9 cellular contexts compared by ENCODE assay signal in the genomic region with DNA sequence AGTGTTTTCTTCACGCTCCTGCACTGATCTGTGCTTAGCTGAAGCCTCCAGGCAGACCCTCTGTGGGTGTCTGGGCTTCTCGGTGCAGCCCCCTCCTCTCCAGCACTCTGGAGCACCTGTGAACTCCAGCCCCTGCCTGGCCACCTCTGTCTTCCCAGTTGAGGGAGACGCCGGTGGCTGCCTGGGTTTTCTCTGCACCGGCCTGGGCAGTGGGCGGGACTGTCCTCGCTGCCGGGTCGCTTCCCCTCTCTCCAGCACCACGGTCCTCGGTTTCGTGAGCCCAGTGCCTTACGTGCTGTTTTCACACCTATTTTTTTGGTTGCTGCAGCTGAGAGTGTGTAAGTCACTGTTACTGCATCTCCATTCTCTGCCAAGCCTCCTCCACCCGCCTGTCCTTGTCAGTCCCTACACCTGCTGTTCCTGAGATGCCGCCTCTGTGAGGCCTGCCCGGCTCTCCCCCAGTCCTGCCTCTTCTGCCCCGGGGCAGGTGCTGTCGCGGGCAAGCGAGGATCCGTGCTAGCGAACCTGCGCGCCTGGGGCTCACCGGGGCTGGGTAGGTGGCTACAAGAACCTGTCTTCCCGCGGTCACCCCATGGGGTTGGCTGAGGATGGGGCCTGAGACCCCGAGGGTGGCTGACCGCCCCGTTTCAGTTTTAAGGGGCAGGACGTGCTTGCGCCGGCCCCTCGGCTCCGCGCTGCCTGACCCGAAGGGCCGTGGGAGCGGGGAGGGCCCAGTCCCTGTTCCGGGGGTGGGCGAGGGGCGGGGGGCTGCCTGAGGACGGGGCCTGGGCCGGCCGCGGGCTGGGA. TPM values are rescaled to one million over a fixed set of nuclear protein-coding genes. Genes with fewer than 3 reads are reported as not detected.
DNase-seq lines count a peak whose midpoint lies in the region; TF ChIP-seq lines count a peak whose summit lies in the region.
"Had no signal": no experiment of that assay in that cellular context is flagged by ENCODE, and none has a peak within 500 bp of the region (broad histone marks: within the 10 kb centered on the region; RNA-seq: fewer than 3 reads in every experiment).

No MANE protein-coding gene starts in this region.

- peaks cover 0 to 31% of the 10 kb centered on the region in 2 donors for H3K4me1 ChIP-seq in right atrium auricular region
- peaks cover 10 to 21% (median 20%) of the 10 kb centered on the region in 3 donors for H3K4me1 ChIP-seq in skeletal muscle tissue (ENCODE audit: control insufficient read depth in 3 of 3, insufficient read depth in 3 of 3, low read length in 3 of 3)

- no peak overlapping the region for H3K27ac Mint-ChIP-seq in activated T-helper 2 cell treated with anti-CD3 and anti-CD28 coated beads, Interferon-gamma antibody, Interleukin-2, Interleukin-4, amounts not matched to agents 10 μg/mL and 5 μg/mL and 100 μg/mL, durations not matched to agents 14 hours and 24 hours and 36 hours

- peak overlapping the region; percentile 72 for H3K4me3 ChIP-seq in GM12865 (ENCODE audit: low read depth, low read length)
- peak overlapping the region; percentile 48 to 76 for H3K4me3 ChIP-seq in right atrium auricular region
- peak overlapping the region; percentile 66 to 81 (median 76) for H3K4me3 ChIP-seq in skeletal muscle tissue (ENCODE audit: low read length in 3 of 3)

- no peaks in the 10 kb centered on the region for H3K36me3 ChIP-seq in right atrium auricular region
- H3K36me3 ChIP-seq in skeletal muscle tissue (ENCODE audit: control insufficient read depth in 3 of 3, insufficient read depth in 3 of 3, low read length in 3 of 3) = no peaks in the 10 kb centered on the region

- peak overlapping the region; percentile 33 to 77 (median 70) for H3K9ac ChIP-seq in skeletal muscle tissue (ENCODE audit: low read depth in 1 of 3, low read length in 3 of 3)

- intact Hi-C loops in activated T-helper 2 cell treated with anti-CD3 and anti-CD28 coated beads, Interferon-gamma antibody, Interleukin-2, Interleukin-4, amounts not matched to agents 10 μg/mL and 5 μg/mL and 100 μg/mL, durations not matched to agents 14 hours and 24 hours and 36 hours (cut with micrococcal nuclease) = no loop called here

- TF ChIP-seq CTCF in GM12865 (IDR thresholded peaks at IDR 0.05; ENCODE audit: insufficient read depth, low read depth, low read length, missing control alignments) (no peak), right atrium auricular region (IDR thresholded peaks at IDR 0.05) (no peak)

- peak overlapping the region; percentile 52 for H3K4me3 Mint-ChIP-seq in activated T-helper 2 cell treated with anti-CD3 and anti-CD28 coated beads, Interferon-gamma antibody, Interleukin-2, Interleukin-4, amounts not matched to agents 10 μg/mL and 5 μg/mL and 100 μg/mL, durations not matched to agents 14 hours and 24 hours and 36 hours (ENCODE audit: low read depth)

- no peaks in the 10 kb centered on the region for H3K36me3 Mint-ChIP-seq in activated T-helper 2 cell treated with anti-CD3 and anti-CD28 coated beads, Interferon-gamma antibody, Interleukin-2, Interleukin-4, amounts not matched to agents 10 μg/mL and 5 μg/mL and 100 μg/mL, durations not matched to agents 14 hours and 24 hours and 36 hours (ENCODE audit: low read depth)

- DNase-seq in GM12865 (ENCODE audit: low read depth) = peak; percentile 34
- DNase-seq in activated T-helper 2 cell treated with anti-CD3 and anti-CD28 coated beads, Interferon-gamma antibody, Interleukin-2, Interleukin-4, amounts not matched to agents 10 μg/mL and 5 μg/mL and 100 μg/mL, durations not matched to agents 14 hours and 24 hours and 36 hours (ENCODE audit: low spot score) = peak; percentile 28
- no peak for DNase-seq in right atrium auricular region (ENCODE audit: low spot score)
- DNase-seq in NCI-H446 treated with DMSO at 0.1 percent for 48 hours (lab: John Stamatoyannopoulos, UW) = no peak
- no peak for DNase-seq in COR-L47 (lab: John Stamatoyannopoulos, UW)
- DNase-seq in NCI-H510A treated with DMSO at 0.1 percent for 48 hours (lab: John Stamatoyannopoulos, UW) = no peak

- peaks cover 9% of the 10 kb centered on the region for H3K4me1 Mint-ChIP-seq in activated T-helper 2 cell treated with anti-CD3 and anti-CD28 coated beads, Interferon-gamma antibody, Interleukin-2, Interleukin-4, amounts not matched to agents 10 μg/mL and 5 μg/mL and 100 μg/mL, durations not matched to agents 14 hours and 24 hours and 36 hours (ENCODE audit: low read depth)

- no peak for TF ChIP-seq EP300 in Ishikawa (IDR thresholded peaks at IDR 0.05; ENCODE audit: borderline replicate concordance)

- H3K27me3 Mint-ChIP-seq in activated T-helper 2 cell treated with anti-CD3 and anti-CD28 coated beads, Interferon-gamma antibody, Interleukin-2, Interleukin-4, amounts not matched to agents 10 μg/mL and 5 μg/mL and 100 μg/mL, durations not matched to agents 14 hours and 24 hours and 36 hours (ENCODE audit: low read depth) = peaks cover 32% of the 10 kb centered on the region

- H3K27me3 ChIP-seq in right atrium auricular region = no peaks in the 10 kb centered on the region
- peaks cover 33 to 38% (median 36%) of the 10 kb centered on the region in 3 donors for H3K27me3 ChIP-seq in skeletal muscle tissue (ENCODE audit: control insufficient read depth in 3 of 3, insufficient read depth in 3 of 3, low read length in 3 of 3)

- no peak overlapping the region for H3K27ac ChIP-seq in right atrium auricular region
- no peak overlapping the region for H3K27ac ChIP-seq in skeletal muscle tissue (ENCODE audit: low read depth, low read length)

- no peak for TF ChIP-seq RAD21 in Ishikawa (IDR thresholded peaks at IDR 0.05; ENCODE audit: low read depth)

- H3K9me3 Mint-ChIP-seq in activated T-helper 2 cell treated with anti-CD3 and anti-CD28 coated beads, Interferon-gamma antibody, Interleukin-2, Interleukin-4, amounts not matched to agents 10 μg/mL and 5 μg/mL and 100 μg/mL, durations not matched to agents 14 hours and 24 hours and 36 hours = peaks cover 4% of the 10 kb centered on the region

- H3K9me3 ChIP-seq in right atrium auricular region (no peaks in the 10 kb centered on the region), skeletal muscle tissue (ENCODE audit: control insufficient read depth in 3 of 3, low read length in 3 of 3) (no peaks in the 10 kb centered on the region)

TF ChIP-seq in Ishikawa, 13 proteins besides CTCF, POLR2A, EP300 and RAD21:
- TF ChIP-seq, protein P1, sequence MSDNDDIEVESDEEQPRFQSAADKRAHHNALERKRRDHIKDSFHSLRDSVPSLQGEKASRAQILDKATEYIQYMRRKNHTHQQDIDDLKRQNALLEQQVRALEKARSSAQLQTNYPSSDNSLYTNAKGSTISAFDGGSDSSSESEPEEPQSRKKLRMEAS (IDR thresholded peaks at IDR 0.05) = 0 out of 2 replicates have a peak, but pooled peaks have one; percentile 18
- TF ChIP-seq TCF12 (IDR thresholded peaks at IDR 0.05; ENCODE audit: low read depth) (no peak), FOXM1 (IDR thresholded peaks at IDR 0.05; ENCODE audit: borderline replicate concordance, low read depth) (no peak), ZBTB7A (IDR thresholded peaks at IDR 0.05; ENCODE audit: low read depth) (peak; percentile 67), CREB1 (IDR thresholded peaks at IDR 0.05; ENCODE audit: low read depth) (no peak)
- TF ChIP-seq, protein P2, sequence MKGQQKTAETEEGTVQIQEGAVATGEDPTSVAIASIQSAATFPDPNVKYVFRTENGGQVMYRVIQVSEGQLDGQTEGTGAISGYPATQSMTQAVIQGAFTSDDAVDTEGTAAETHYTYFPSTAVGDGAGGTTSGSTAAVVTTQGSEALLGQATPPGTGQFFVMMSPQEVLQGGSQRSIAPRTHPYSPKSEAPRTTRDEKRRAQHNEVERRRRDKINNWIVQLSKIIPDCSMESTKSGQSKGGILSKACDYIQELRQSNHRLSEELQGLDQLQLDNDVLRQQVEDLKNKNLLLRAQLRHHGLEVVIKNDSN (IDR thresholded peaks at IDR 0.05) = no peak

RNA-seq across cellular contexts. Expression of a gene that starts 2.4 kb away (rescaled TPM):
- total RNA-seq in activated T-helper 2 cell treated with anti-CD3 and anti-CD28 coated beads, Interferon-gamma antibody, Interleukin-2, Interleukin-4, amounts not matched to agents 10 μg/mL and 5 μg/mL and 100 μg/mL, durations not matched to agents 14 hours and 24 hours and 36 hours = 17.5 TPM in 2 replicates
- 10 to 100 TPM; 30.3 to 47.1 TPM for total RNA-seq in right atrium auricular region
- 54.3 TPM for total RNA-seq in skeletal muscle tissue

RNA-seq across cellular contexts. Expression of a gene that starts 15.8 kb away (rescaled TPM):
- 0.23 TPM in 1 of 2 replicates, not detected in the other for total RNA-seq in activated T-helper 2 cell treated with anti-CD3 and anti-CD28 coated beads, Interferon-gamma antibody, Interleukin-2, Interleukin-4, amounts not matched to agents 10 μg/mL and 5 μg/mL and 100 μg/mL, durations not matched to agents 14 hours and 24 hours and 36 hours
- total RNA-seq in right atrium auricular region = not detected
- total RNA-seq in skeletal muscle tissue = not detected
- total RNA-seq: M059J had no signal

RNA-seq across cellular contexts. Expression of a gene that starts 22.2 kb away (rescaled TPM):
- total RNA-seq in activated T-helper 2 cell treated with anti-CD3 and anti-CD28 coated beads, Interferon-gamma antibody, Interleukin-2, Interleukin-4, amounts not matched to agents 10 μg/mL and 5 μg/mL and 100 μg/mL, durations not matched to agents 14 hours and 24 hours and 36 hours = 23.6 and 25.5 TPM in 2 replicates
- total RNA-seq in right atrium auricular region (10 to 100 TPM in 1 of 2 donors, 1 to 10 TPM in 1; 8.9 to 10.2 TPM), skeletal muscle tissue (1.0 TPM)

RNA-seq across cellular contexts. Expression of a gene that starts 35.7 kb away (rescaled TPM):
- 13.0 and 14.4 TPM in 2 replicates for total RNA-seq in activated T-helper 2 cell treated with anti-CD3 and anti-CD28 coated beads, Interferon-gamma antibody, Interleukin-2, Interleukin-4, amounts not matched to agents 10 μg/mL and 5 μg/mL and 100 μg/mL, durations not matched to agents 14 hours and 24 hours and 36 hours
- total RNA-seq in right atrium auricular region (1 to 10 TPM; 3.1 to 4.8 TPM), skeletal muscle tissue (2.1 TPM)

Comparison
In these comparisons a context has a peak if more than half of its experiments do, and no peak if none do; other contexts are left out.
1. DNase-seq: peak in GM12865 (single experiment) and activated T-helper 2 cell treated with anti-CD3 and anti-CD28 coated beads, Interferon-gamma antibody, Interleukin-2, Interleukin-4, amounts not matched to agents 10 μg/mL and 5 μg/mL and 100 μg/mL, durations not matched to agents 14 hours and 24 hours and 36 hours (single experiment); none in right atrium auricular region (single experiment), NCI-H446 treated with DMSO at 0.1 percent for 48 hours (single experiment), COR-L47 (single experiment) and NCI-H510A treated with DMSO at 0.1 percent for 48 hours (single experiment).
2. Peak in every context shown above with its lines, with median percentiles within 50 percentile points of each other: H3K4me3 ChIP-seq.